Comparison of ENCODE assay signal across 9 cellular contexts in the genomic region with DNA sequence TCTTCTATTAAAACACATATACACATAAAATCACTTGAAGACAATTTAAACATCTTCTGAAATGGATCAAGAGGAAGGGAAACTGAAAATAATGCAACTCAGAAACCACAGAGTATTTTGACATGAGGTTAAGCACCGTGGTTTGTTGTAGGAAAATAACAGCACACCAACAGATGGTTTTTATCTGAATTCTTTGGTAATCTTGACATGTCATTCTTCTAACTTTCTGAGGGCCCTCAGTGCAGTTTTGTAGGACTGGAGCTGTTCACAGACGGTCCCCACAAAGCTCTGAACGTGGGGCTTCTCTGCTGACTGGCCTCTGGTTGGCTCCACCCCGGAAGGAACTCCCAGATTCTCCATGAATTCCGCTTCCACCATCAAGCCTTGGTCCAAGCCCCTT. TPM values are rescaled to one million over a fixed set of nuclear protein-coding genes. Genes with fewer than 3 reads are reported as not detected.
DNase-seq lines count a peak whose midpoint lies in the region; ATAC-seq and TF ChIP-seq lines count a peak whose summit lies in the region.
"Had no signal": no experiment of that assay in that cellular context is flagged by ENCODE, and none has a peak within 500 bp of the region (broad histone marks: within the 10 kb centered on the region; RNA-seq: fewer than 3 reads in every experiment).

No MANE protein-coding gene starts in this region.

- peaks cover 36% of the 10 kb centered on the region for H3K4me1 Mint-ChIP-seq in CD4-positive, alpha-beta T cell (ENCODE audit: low read depth)
- peaks cover 33% of the 10 kb centered on the region for H3K4me1 Mint-ChIP-seq in activated CD8-positive, alpha-beta T cell treated with anti-CD3 and anti-CD28 coated beads for 36 hours (ENCODE audit: low read depth)
- H3K4me1 Mint-ChIP-seq in CD8-positive, alpha-beta memory T cell: peaks cover 9 to 29% (median 26%) of the 10 kb centered on the region in 3 donors

- H3K36me3 Mint-ChIP-seq in CD4-positive, alpha-beta T cell (ENCODE audit: low read depth): no peaks in the 10 kb centered on the region
- no peaks in the 10 kb centered on the region for H3K36me3 Mint-ChIP-seq in activated CD8-positive, alpha-beta T cell treated with anti-CD3 and anti-CD28 coated beads for 36 hours (ENCODE audit: low read depth)
- H3K36me3 Mint-ChIP-seq in CD8-positive, alpha-beta memory T cell: no peaks in the 10 kb centered on the region

- POLR2A ChIA-PET in CD4-positive, alpha-beta T cell (lab: Charles Lee): interaction anchor here (0.6 kb wide), 1 partner anchor 791 kb away, joined by 3 read pairs; no protein-coding TSS in a partner anchor
- POLR2A ChIA-PET in activated CD8-positive, alpha-beta T cell treated with anti-CD3 and anti-CD28 coated beads for 36 hours (lab: Charles Lee): interaction anchor here (1.3 to 1.9 kb wide), 2 partner anchors 10 to 79 kb away, joined by 3 to 4 read pairs; no protein-coding TSS in a partner anchor
- POLR2A ChIA-PET in CD8-positive, alpha-beta memory T cell (lab: Charles Lee): no interaction called here

- intact Hi-C loops in CD4-positive, alpha-beta T cell (cut with DNase I, micrococcal nuclease): no loop called here
- intact Hi-C loops in activated CD8-positive, alpha-beta T cell treated with anti-CD3 and anti-CD28 coated beads for 36 hours (cut with micrococcal nuclease): loop anchor here (10.0 kb wide), 1 partner anchor 186 kb away; no protein-coding TSS in a partner anchor

- no peaks in the 10 kb centered on the region for H3K27me3 Mint-ChIP-seq in CD4-positive, alpha-beta T cell
- no peaks in the 10 kb centered on the region for H3K27me3 Mint-ChIP-seq in activated CD8-positive, alpha-beta T cell treated with anti-CD3 and anti-CD28 coated beads for 36 hours
- H3K27me3 Mint-ChIP-seq in CD8-positive, alpha-beta memory T cell: peaks cover 0 to 21% of the 10 kb centered on the region in 2 donors

- no peaks in the 10 kb centered on the region for H3K27me3 ChIP-seq in CD4-positive, alpha-beta T cell (ENCODE audit: control insufficient read depth, insufficient read depth, low read length)
- H3K27me3 ChIP-seq in CD8-positive, alpha-beta memory T cell (ENCODE audit: insufficient read depth, low read length, poor library complexity, severe bottlenecking): no peaks in the 10 kb centered on the region

- no peak for TF ChIP-seq CTCF in CD4-positive, alpha-beta T cell (IDR thresholded peaks at IDR 0.05)
- no peak for TF ChIP-seq CTCF in activated CD8-positive, alpha-beta T cell treated with anti-CD3 and anti-CD28 coated beads for 36 hours (IDR thresholded peaks at IDR 0.05)

- H3K9me3 Mint-ChIP-seq in CD4-positive, alpha-beta T cell: no peaks in the 10 kb centered on the region
- no peaks in the 10 kb centered on the region for H3K9me3 Mint-ChIP-seq in activated CD8-positive, alpha-beta T cell treated with anti-CD3 and anti-CD28 coated beads for 36 hours
- peaks cover 0 to 3% (median 0%) of the 10 kb centered on the region in 5 donors for H3K9me3 Mint-ChIP-seq in CD8-positive, alpha-beta memory T cell

- H3K9me3 ChIP-seq in CD4-positive, alpha-beta T cell (ENCODE audit: control insufficient read depth, low read length): no peaks in the 10 kb centered on the region
- no peaks in the 10 kb centered on the region for H3K9me3 ChIP-seq in CD8-positive, alpha-beta memory T cell (ENCODE audit: low read length)

- no peaks in the 10 kb centered on the region for H3K4me1 ChIP-seq in CD8-positive, alpha-beta memory T cell (ENCODE audit: insufficient read depth, low read length)

- no peak overlapping the region for H3K27ac ChIP-seq in CD4-positive, alpha-beta T cell (ENCODE audit: low read depth, low read length)
- H3K27ac ChIP-seq in CD8-positive, alpha-beta memory T cell (ENCODE audit: low read depth, low read length): no peak overlapping the region

- peak overlapping the region; percentile 25 for H3K4me3 Mint-ChIP-seq in CD4-positive, alpha-beta T cell
- no peak overlapping the region for H3K4me3 Mint-ChIP-seq in activated CD8-positive, alpha-beta T cell treated with anti-CD3 and anti-CD28 coated beads for 36 hours
- H3K4me3 Mint-ChIP-seq in CD8-positive, alpha-beta memory T cell: peak overlapping the region in 1 of 7 donors; percentile 11

- ATAC-seq in CD4-positive, alpha-beta T cell (ENCODE audit: poor library complexity): no peak
- peak; percentile 61 for ATAC-seq in GM19452 (IDR thresholded peaks at IDR 0.05; ENCODE audit: unreplicated experiment)
- ATAC-seq in HG03159 (IDR thresholded peaks at IDR 0.05; ENCODE audit: unreplicated experiment): peak; percentile 67
- ATAC-seq in activated CD8-positive, alpha-beta T cell treated with anti-CD3 and anti-CD28 coated beads for 36 hours: peak; percentile 58

- no peak for DNase-seq in CD4-positive, alpha-beta T cell
- no peak for DNase-seq in activated CD8-positive, alpha-beta T cell treated with anti-CD3 and anti-CD28 coated beads for 36 hours
- no peak for DNase-seq in AG08395 (ENCODE audit: low spot score)
- DNase-seq in islet precursor cell: no peak
- DNase-seq in CD8-positive, alpha-beta memory T cell: no peak
- no peak for DNase-seq in NCI-H1417 (lab: John Stamatoyannopoulos, UW)

- H3K4me3 ChIP-seq in CD8-positive, alpha-beta memory T cell (ENCODE audit: low read length): no peak overlapping the region

- CTCF ChIA-PET in CD4-positive, alpha-beta T cell (lab: Charles Lee): no interaction called here
- CTCF ChIA-PET in activated CD8-positive, alpha-beta T cell treated with anti-CD3 and anti-CD28 coated beads for 36 hours (lab: Charles Lee): interaction anchor here (1.0 to 1.1 kb wide), 2 partner anchors 11 to 76 kb away, joined by 3 read pairs; no protein-coding TSS in a partner anchor
- CTCF ChIA-PET in CD8-positive, alpha-beta memory T cell (lab: Charles Lee): interaction anchor here (2.5 kb wide), 1 partner anchor 76 kb away, joined by 6 read pairs; no protein-coding TSS in a partner anchor

- H3K27ac Mint-ChIP-seq in CD4-positive, alpha-beta T cell: no peak overlapping the region
- H3K27ac Mint-ChIP-seq in activated CD8-positive, alpha-beta T cell treated with anti-CD3 and anti-CD28 coated beads for 36 hours: peak overlapping the region; percentile 60
- H3K27ac Mint-ChIP-seq in CD8-positive, alpha-beta memory T cell: peak overlapping the region in 2 of 8 donors; percentile 34 to 73

- H3K36me3 ChIP-seq in CD8-positive, alpha-beta memory T cell (ENCODE audit: insufficient read depth, low read length): no peaks in the 10 kb centered on the region

RNA-seq across cellular contexts. Expression of gene TLR8, which starts 16.0 kb away (rescaled TPM):
- under 1 TPM; 0.08 TPM for total RNA-seq in CD4-positive, alpha-beta T cell
- not detected for total RNA-seq in activated CD8-positive, alpha-beta T cell treated with anti-CD3 and anti-CD28 coated beads for 36 hours
- under 1 TPM in 1 of 2 experiments, not detected in 1; 0.07 TPM for total RNA-seq in CD8-positive, alpha-beta memory T cell
- polyA plus RNA-seq in CD8-positive, alpha-beta memory T cell: not detected
- total RNA-seq: LHCN-M2 had no signal

RNA-seq across cellular contexts. Expression of gene TLR7, which starts 23.6 kb away (rescaled TPM):
- under 1 TPM in 1 of 2 experiments, not detected in 1; 0.06 TPM for total RNA-seq in CD4-positive, alpha-beta T cell
- under 1 TPM; 0.07 to 0.13 TPM for total RNA-seq in activated CD8-positive, alpha-beta T cell treated with anti-CD3 and anti-CD28 coated beads for 36 hours
- not detected for total RNA-seq in CD8-positive, alpha-beta memory T cell
- polyA plus RNA-seq in CD8-positive, alpha-beta memory T cell: not detected
